1 cellular context compared by ENCODE assay signal in genomic region chr22:37184380-37184755, GRCh38.
TF ChIP-seq lines count a peak whose summit lies in the region.

No MANE protein-coding gene starts in this region.

TF ChIP-seq in HepG2, 621 proteins besides CTCF, POLR2A, EP300 and RAD21:
- TF ChIP-seq ZNF317 (CRISPR knock-in tag; IDR thresholded peaks at IDR 0.05) (no peak), ZNF333 (CRISPR knock-in tag; IDR thresholded peaks at IDR 0.05; ENCODE audit: borderline replicate concordance) (no peak), RBAK (CRISPR knock-in tag; IDR thresholded peaks at IDR 0.05) (no peak), NR3C1 (CRISPR knock-in tag; IDR thresholded peaks at IDR 0.05) (no peak)
- TF ChIP-seq, protein P1, sequence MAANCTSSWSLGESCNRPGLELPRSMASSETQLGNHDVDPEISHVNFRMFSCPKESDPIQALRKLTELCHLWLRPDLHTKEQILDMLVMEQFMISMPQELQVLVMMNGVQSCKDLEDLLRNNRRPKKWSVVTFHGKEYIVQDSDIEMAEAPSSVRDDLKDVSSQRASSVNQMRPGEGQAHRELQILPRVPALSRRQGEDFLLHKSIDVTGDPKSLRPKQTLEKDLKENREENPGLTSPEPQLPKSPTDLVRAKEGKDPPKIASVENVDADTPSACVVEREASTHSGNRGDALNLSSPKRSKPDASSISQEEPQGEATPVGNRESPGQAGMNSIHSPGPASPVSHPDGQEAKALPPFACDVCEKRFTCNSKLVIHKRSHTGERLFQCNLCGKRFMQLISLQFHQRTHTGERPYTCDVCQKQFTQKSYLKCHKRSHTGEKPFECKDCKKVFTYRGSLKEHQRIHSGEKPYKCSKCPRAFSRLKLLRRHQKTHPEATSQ (CRISPR knock-in tag; IDR thresholded peaks at IDR 0.05; ENCODE audit: borderline replicate concordance) = no peak
- TF ChIP-seq, protein P2, sequence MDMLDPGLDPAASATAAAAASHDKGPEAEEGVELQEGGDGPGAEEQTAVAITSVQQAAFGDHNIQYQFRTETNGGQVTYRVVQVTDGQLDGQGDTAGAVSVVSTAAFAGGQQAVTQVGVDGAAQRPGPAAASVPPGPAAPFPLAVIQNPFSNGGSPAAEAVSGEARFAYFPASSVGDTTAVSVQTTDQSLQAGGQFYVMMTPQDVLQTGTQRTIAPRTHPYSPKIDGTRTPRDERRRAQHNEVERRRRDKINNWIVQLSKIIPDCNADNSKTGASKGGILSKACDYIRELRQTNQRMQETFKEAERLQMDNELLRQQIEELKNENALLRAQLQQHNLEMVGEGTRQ (IDR thresholded peaks at IDR 0.05; ENCODE audit: low read depth, low read length) = no peak
- TF ChIP-seq, protein P2 (CRISPR knock-in tag; IDR thresholded peaks at IDR 0.05; ENCODE audit: borderline replicate concordance) = no peak
